In genomic region chr19:19385131-19385899, GRCh38 we compare ENCODE assay signal across 8 cellular contexts. TPM values are rescaled to one million over a fixed set of nuclear protein-coding genes. Genes with fewer than 3 reads are reported as not detected.
DNase-seq lines count a peak whose midpoint lies in the region; ATAC-seq and TF ChIP-seq lines count a peak whose summit lies in the region.

No MANE protein-coding gene starts in this region.

- ATAC-seq in HG02852 (IDR thresholded peaks at IDR 0.05; ENCODE audit: unreplicated experiment) = peak; percentile 90
- ATAC-seq in heart left ventricle = peak; percentile 98 to 99 (median 99)
- peak; percentile 98 to 99 for ATAC-seq in upper lobe of left lung (ENCODE audit: low FRiP score in 2 of 2)

- TF ChIP-seq EP300 in upper lobe of left lung (IDR thresholded peaks at IDR 0.05) = no peak

- H3K4me3 ChIP-seq in adrenal gland = peak overlapping the region in 2 of 4 donors; percentile 54 to 68
- H3K4me3 ChIP-seq in heart left ventricle = peak overlapping the region; percentile 36 to 97 (median 88)
- peak overlapping the region; percentile 18 to 93 (median 83) for H3K4me3 ChIP-seq in upper lobe of left lung

- in situ Hi-C loops in GM13976 (cut with MboI; ENCODE audit: low sequenced_read_pairs, unreplicated experiment) = no loop called here

- intact Hi-C loops in adrenal gland (cut with DNase I) (no loop called here), heart left ventricle (cut with DNase I) (loop anchor here in 2 of 10 donors (1.0 to 5.0 kb wide), 2 partner anchors 20 to 102 kb away; partner anchors contain the start of gene GATAD2A (in 1 of the 2))

- peaks cover 23 to 39% of the 10 kb centered on the region in 2 donors for H3K4me1 ChIP-seq in adrenal gland (replicated peaks in 1 of 2)
- peaks cover 7 to 66% (median 41%) of the 10 kb centered on the region in 12 donors for H3K4me1 ChIP-seq in heart left ventricle
- H3K4me1 ChIP-seq in upper lobe of left lung = peaks cover 47 to 66% (median 59%) of the 10 kb centered on the region in 4 donors

- H3K27me3 ChIP-seq in adrenal gland (no peaks in the 10 kb centered on the region), heart left ventricle (no peaks in the 10 kb centered on the region), upper lobe of left lung (no peaks in the 10 kb centered on the region)

- peak; percentile 98 for DNase-seq in GM13976 (ENCODE audit: low spot score)
- peak; percentile 91 for DNase-seq in NCI-H1436 treated with DMSO at 0.1 percent for 48 hours (lab: John Stamatoyannopoulos, UW)
- DNase-seq in T follicular helper cell (ENCODE audit: low read depth) = peak; percentile 98
- DNase-seq in adrenal gland = peak; percentile 99 to 100 (median 100)
- DNase-seq in heart left ventricle = peak; percentile 100
- DNase-seq in pons (ENCODE audit: low spot score) = peak; percentile 100
- DNase-seq in upper lobe of left lung = peak; percentile 100

- peak; percentile 47 to 54 for TF ChIP-seq POLR2A in adrenal gland (IDR thresholded peaks at IDR 0.05)
- peak in 1 of 2 donors; percentile 80 for TF ChIP-seq POLR2A in heart left ventricle (IDR thresholded peaks at IDR 0.05)
- TF ChIP-seq POLR2A in upper lobe of left lung (IDR thresholded peaks at IDR 0.05) = peak in 3 of 4 donors; percentile 57 to 82 (median 79)

- peak overlapping the region in 4 of 5 donors; percentile 72 to 95 (median 80) for H3K27ac ChIP-seq in adrenal gland
- peak overlapping the region; percentile 14 to 90 (median 85) for H3K27ac ChIP-seq in heart left ventricle
- H3K27ac ChIP-seq in upper lobe of left lung = peak overlapping the region; percentile 81 to 96 (median 92)

- peak; percentile 16 for TF ChIP-seq CTCF in GM13976 (IDR thresholded peaks at IDR 0.05; ENCODE audit: borderline replicate concordance, control extremely low read depth, extremely low read depth, insufficient read depth, missing control alignments)
- TF ChIP-seq CTCF in adrenal gland (IDR thresholded peaks at IDR 0.05) = peak in 3 of 6 experiments; percentile 13 to 46 (median 20)
- TF ChIP-seq CTCF in heart left ventricle (IDR thresholded peaks at IDR 0.05) = peak in 8 of 12 donors; percentile 6 to 49 (median 28)
- peak in 5 of 6 experiments; percentile 25 to 64 (median 44) for TF ChIP-seq CTCF in upper lobe of left lung (IDR thresholded peaks at IDR 0.05)

- WGBS in adrenal gland, 4 donors = 0 to 1% (median 0%) methylated on average over 15 to 75 of the region's 75 CpGs
- 0 to 1% (median 0%) methylated on average over 21 to 75 of the region's 75 CpGs for WGBS in heart left ventricle, 4 donors
- WGBS in upper lobe of left lung, 2 donors = 0 to 3% methylated on average over 8 to 20 of the region's 75 CpGs

- no peaks in the 10 kb centered on the region for H3K9me3 ChIP-seq in adrenal gland (replicated peaks in 1 of 3)
- no peaks in the 10 kb centered on the region for H3K9me3 ChIP-seq in heart left ventricle
- no peaks in the 10 kb centered on the region for H3K9me3 ChIP-seq in upper lobe of left lung

- H3K36me3 ChIP-seq in adrenal gland (replicated peaks in 1 of 2) (no peaks in the 10 kb centered on the region), heart left ventricle (peaks cover 0 to 3% (median 0%) of the 10 kb centered on the region in 9 donors), upper lobe of left lung (no peaks in the 10 kb centered on the region)

RNA-seq across cellular contexts. Expression of gene GATAD2A, which starts 20.2 kb away (rescaled TPM):
- total RNA-seq in adrenal gland (100 to 1,000 TPM in 1 of 8 donors, 10 to 100 TPM in 7; 38.7 to 125 (median 65.5) TPM), heart left ventricle (10 to 100 TPM; 18.1 to 49.5 (median 35.5) TPM), upper lobe of left lung (100 to 1,000 TPM in 2 of 6 donors, 10 to 100 TPM in 4; 60.8 to 182 (median 88.0) TPM)
- polyA plus RNA-seq in adrenal gland (10 to 100 TPM; 17.0 to 35.1 (median 20.9) TPM), heart left ventricle (10 to 100 TPM in 1 of 2 donors, 1 to 10 TPM in 1; 7.5 to 27.0 TPM)
